Comparison of ENCODE assay signal across 28 cellular contexts in genomic region chr1:3383679-3384078, GRCh38.
"Had no signal": no experiment of that assay in that cellular context is flagged by ENCODE, and none has a peak within 500 bp of the region (broad histone marks: within the 10 kb centered on the region; RNA-seq: fewer than 3 reads in every experiment).

No MANE protein-coding gene starts in this region.

- H3K4me3 Mint-ChIP-seq: stimulated activated naive B cell treated with anti-CD40 and anti-IgM and Interleukin-4, amounts not matched to agents 10 μg/mL and 1 μg/mL and 100 μg/mL, for 72 hours had no signal

- H3K27me3 ChIP-seq: pancreas, testis, thyroid gland, upper lobe of left lung had no signal

- H3K4me3 ChIP-seq: hepatocyte, left lung, lower lobe of right lung, pancreas, prostate gland, skin epidermis, stomach, testis, thyroid gland, transverse colon, upper lobe of left lung, vagina had no signal

- H3K36me3 ChIP-seq: left lung, lower lobe of right lung, pancreas, prostate gland, thyroid gland, transverse colon, vagina had no signal

- DNase-seq: kidney; left colon; left lung; lower lobe of right lung; mammary epithelial cell; mesenchymal stem cell; nucleus accumbens; pancreas; posterior cingulate gyrus; retina; right cardiac atrium; stimulated activated CD4-positive, alpha-beta T cell treated with anti-CD3 and anti-CD28 coated beads, Interleukin-12 subunit alpha, Interleukin-12 subunit beta, amount 100 ng/mL, for 4 hours; stimulated activated CD4-positive, alpha-beta T cell treated with anti-CD3 and anti-CD28 coated beads, Interleukin-15, amount 100 ng/mL, for 24 hours; stimulated activated CD4-positive, alpha-beta T cell treated with anti-CD3 and anti-CD28 coated beads, Interleukin-2, amount 100 ng/mL, for 24 hours; stimulated activated CD4-positive, alpha-beta T cell treated with anti-CD3 and anti-CD28 coated beads, Interleukin-4, amount 100 ng/mL, for 1 hour; stimulated activated naive B cell treated with anti-CD40 and anti-IgM and Interleukin-4, amounts not matched to agents 10 μg/mL and 1 μg/mL and 100 μg/mL, for 72 hours; stimulated activated naive CD8-positive, alpha-beta T cell treated with anti-CD3 and anti-CD28 coated beads, Interleukin-15, Interleukin-2, amounts not matched to agents 100 U/mL and 50 U/mL, for 24 hours; stomach; testis; thyroid gland; transverse colon had no signal

- H3K36me3 Mint-ChIP-seq: naive thymus-derived CD8-positive, alpha-beta T cell; stimulated activated naive B cell treated with anti-CD40 and anti-IgM and Interleukin-4, amounts not matched to agents 10 μg/mL and 1 μg/mL and 100 μg/mL, for 72 hours had no signal

- H3K4me1 Mint-ChIP-seq: stimulated activated naive B cell treated with anti-CD40 and anti-IgM and Interleukin-4, amounts not matched to agents 10 μg/mL and 1 μg/mL and 100 μg/mL, for 72 hours had no signal

- H3K27ac Mint-ChIP-seq: stimulated activated naive B cell treated with anti-CD40 and anti-IgM and Interleukin-4, amounts not matched to agents 10 μg/mL and 1 μg/mL and 100 μg/mL, for 72 hours had no signal

- ATAC-seq: left lung; lower lobe of right lung; naive thymus-derived CD8-positive, alpha-beta T cell; pancreas; right cardiac atrium; sciatic nerve; stimulated activated naive B cell treated with anti-CD40 and anti-IgM and Interleukin-4, amounts not matched to agents 10 μg/mL and 1 μg/mL and 100 μg/mL, for 72 hours; stimulated activated naive CD8-positive, alpha-beta T cell treated with anti-CD3 and anti-CD28 coated beads, Interleukin-15, Interleukin-2, amounts not matched to agents 100 U/mL and 50 U/mL, for 24 hours had no signal

- FAIRE-seq: kidney, pancreas had no signal

- H3K9me3 Mint-ChIP-seq: naive thymus-derived CD8-positive, alpha-beta T cell; stimulated activated naive B cell treated with anti-CD40 and anti-IgM and Interleukin-4, amounts not matched to agents 10 μg/mL and 1 μg/mL and 100 μg/mL, for 72 hours had no signal
